9 cellular contexts compared by ENCODE assay signal in the genomic region with DNA sequence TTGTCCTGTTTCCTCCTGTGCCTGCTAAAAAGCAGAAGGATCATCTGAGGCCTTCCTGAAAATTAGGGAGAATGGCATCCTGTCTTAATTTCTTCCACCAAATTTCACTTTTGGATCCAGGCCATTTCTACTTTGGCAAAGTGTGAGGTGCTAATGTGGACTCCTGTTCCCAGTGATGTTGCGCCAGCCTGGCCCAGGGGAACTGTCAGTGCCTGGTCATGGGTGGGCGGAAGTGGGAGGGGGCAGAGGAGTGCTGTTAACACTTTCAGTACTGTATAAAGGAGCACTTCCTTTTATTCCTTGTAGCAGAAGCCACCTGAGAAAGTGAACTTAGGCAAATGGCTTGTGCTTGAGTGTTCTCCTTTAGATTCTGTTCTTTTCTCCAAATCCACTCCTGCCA. TPM values are rescaled to one million over a fixed set of nuclear protein-coding genes. Genes with fewer than 3 reads are reported as not detected.
DNase-seq lines count a peak whose midpoint lies in the region; ATAC-seq and TF ChIP-seq lines count a peak whose summit lies in the region.
"Had no signal": no experiment of that assay in that cellular context is flagged by ENCODE, and none has a peak within 500 bp of the region (broad histone marks: within the 10 kb centered on the region; RNA-seq: fewer than 3 reads in every experiment).

No MANE protein-coding gene starts in this region.

- ATAC-seq in GM18907 (IDR thresholded peaks at IDR 0.05; ENCODE audit: unreplicated experiment) = peak; percentile 69
- ATAC-seq in body of pancreas = peak; percentile 34
- ATAC-seq in omental fat pad (ENCODE audit: low FRiP score) = peak; percentile 75
- ATAC-seq in HG03439 (IDR thresholded peaks at IDR 0.05; ENCODE audit: unreplicated experiment) = no peak

- 5 to 15% methylated on average over 2 of the region's 2 CpGs for WGBS in body of pancreas, 2 donors

- DNase-seq in HL-60 (ENCODE audit: low read depth in 1 of 2, low spot score in 1 of 2) (peak in 1 of 2 experiments; percentile 81), body of pancreas (peak; percentile 54 to 80 (median 72)), omental fat pad (ENCODE audit: low spot score) (no peak), GM13977 (ENCODE audit: low spot score) (no peak), ureter (ENCODE audit: low spot score) (no peak)
- no peak for DNase-seq in CD8-positive, alpha-beta memory T cell
- DNase-seq: stimulated activated CD4-positive, alpha-beta T cell treated with anti-CD3 and anti-CD28 coated beads, Interleukin-4, amount 100 ng/mL, for 1 hour had no signal

- no peaks in the 10 kb centered on the region for H3K27me3 Mint-ChIP-seq in CD8-positive, alpha-beta memory T cell

- H3K9me3 Mint-ChIP-seq in CD8-positive, alpha-beta memory T cell = no peaks in the 10 kb centered on the region

- POLR2A ChIA-PET in CD8-positive, alpha-beta memory T cell (lab: Charles Lee) = no interaction called here

- TF ChIP-seq CTCF in HL-60 (IDR thresholded peaks at IDR 0.05; ENCODE audit: insufficient read depth, low read length) = no peak
- no peak for TF ChIP-seq CTCF in body of pancreas (IDR thresholded peaks at IDR 0.05)
- no peak for TF ChIP-seq CTCF in omental fat pad (IDR thresholded peaks at IDR 0.05)
- TF ChIP-seq CTCF in GM13977 (IDR thresholded peaks at IDR 0.05; ENCODE audit: extremely low read depth, insufficient read depth, missing control alignments) = no peak

- H3K27ac Mint-ChIP-seq in CD8-positive, alpha-beta memory T cell = no peak overlapping the region

- H3K9me3 ChIP-seq in body of pancreas = no peaks in the 10 kb centered on the region
- H3K9me3 ChIP-seq in CD8-positive, alpha-beta memory T cell (ENCODE audit: low read length) = no peaks in the 10 kb centered on the region

- no peaks in the 10 kb centered on the region for H3K27me3 ChIP-seq in HL-60 (ENCODE audit: insufficient read depth, poor library complexity, severe bottlenecking)
- no peaks in the 10 kb centered on the region for H3K27me3 ChIP-seq in body of pancreas
- H3K27me3 ChIP-seq in CD8-positive, alpha-beta memory T cell (ENCODE audit: insufficient read depth, low read length, poor library complexity, severe bottlenecking) = no peaks in the 10 kb centered on the region

- no peak overlapping the region for H3K4me3 Mint-ChIP-seq in CD8-positive, alpha-beta memory T cell

- H3K27ac ChIP-seq in HL-60 (replicated peaks) (peak overlapping the region; percentile 34), body of pancreas (peak overlapping the region; percentile 85 to 97 (median 96))
- no peak overlapping the region for H3K27ac ChIP-seq in CD8-positive, alpha-beta memory T cell (ENCODE audit: low read depth, low read length)

- no peak overlapping the region for H3K4me3 ChIP-seq in HL-60 (replicated peaks; ENCODE audit: insufficient read depth, low read length)
- H3K4me3 ChIP-seq in body of pancreas = no peak overlapping the region
- no peak overlapping the region for H3K4me3 ChIP-seq in CD8-positive, alpha-beta memory T cell (ENCODE audit: low read length)

- H3K36me3 Mint-ChIP-seq in CD8-positive, alpha-beta memory T cell = peaks cover 0 to 2% (median 0%) of the 10 kb centered on the region in 3 donors

- H3K4me1 ChIP-seq in body of pancreas = peaks cover 71% of the 10 kb centered on the region
- H3K4me1 ChIP-seq in CD8-positive, alpha-beta memory T cell (ENCODE audit: insufficient read depth, low read length) = no peaks in the 10 kb centered on the region

- H3K36me3 ChIP-seq in body of pancreas (replicated peaks in 1 of 2; ENCODE audit: insufficient read depth in 1 of 2, low read depth in 2 of 2) = no peaks in the 10 kb centered on the region
- H3K36me3 ChIP-seq in CD8-positive, alpha-beta memory T cell (ENCODE audit: insufficient read depth, low read length) = no peaks in the 10 kb centered on the region

- CTCF ChIA-PET in CD8-positive, alpha-beta memory T cell (lab: Charles Lee) = no interaction called here

- H3K4me1 Mint-ChIP-seq in CD8-positive, alpha-beta memory T cell = no peaks in the 10 kb centered on the region

- intact Hi-C loops in body of pancreas (cut with DNase I) = no loop called here

- in situ Hi-C loops in GM13977 (cut with MboI; ENCODE audit: low pct_unique_long_range_greater_than_20kb, low sequenced_read_pairs, unreplicated experiment) = no loop called here

- TF ChIP-seq POLR2A in body of pancreas (IDR thresholded peaks at IDR 0.05) = no peak

RNA-seq across cellular contexts. Expression of gene ELAPOR1, which starts 19.9 kb away (rescaled TPM):
- total RNA-seq in body of pancreas = 100 to 1,000 TPM in 1 of 2 donors, 10 to 100 TPM in 1; 84.7 to 135 TPM
- 1 to 10 TPM in 1 of 4 donors, under 1 TPM in 2, not detected in 1; 0.48 to 3.3 (median 0.74) TPM for total RNA-seq in omental fat pad
- total RNA-seq in CD8-positive, alpha-beta memory T cell = 10 to 100 TPM; 11.3 to 13.9 TPM
- 15.7 TPM for polyA plus RNA-seq in CD8-positive, alpha-beta memory T cell
- total RNA-seq in ureter = 0.75 TPM

RNA-seq across cellular contexts. Expression of gene TMEM167B, which starts 43.3 kb away (rescaled TPM):
- total RNA-seq in body of pancreas = 10 to 100 TPM in 1 of 2 donors, 1 to 10 TPM in 1; 5.3 to 12.7 TPM
- total RNA-seq in omental fat pad = 10 to 100 TPM; 22.2 to 29.2 (median 24.8) TPM
- total RNA-seq in CD8-positive, alpha-beta memory T cell = 10 to 100 TPM; 30.3 to 36.6 TPM
- polyA plus RNA-seq in CD8-positive, alpha-beta memory T cell = 38.2 TPM
- 55.1 TPM for total RNA-seq in ureter

RNA-seq across cellular contexts. Expression of gene TAF13, which starts 58.0 kb away (rescaled TPM):
- 10 to 100 TPM in 1 of 2 donors, 1 to 10 TPM in 1; 5.9 to 18.4 TPM for total RNA-seq in body of pancreas
- 10 to 100 TPM; 24.3 to 65.3 (median 31.5) TPM for total RNA-seq in omental fat pad
- total RNA-seq in CD8-positive, alpha-beta memory T cell = 10 to 100 TPM; 37.5 to 40.9 TPM
- 2.3 TPM for polyA plus RNA-seq in CD8-positive, alpha-beta memory T cell
- 27.0 TPM for total RNA-seq in ureter

Comparison
In these comparisons a context has a peak if more than half of its experiments do, and no peak if none do; other contexts are left out.
1. DNase-seq: peak in body of pancreas (4 of 4); none in omental fat pad (single experiment), CD8-positive, alpha-beta memory T cell (0 of 5), GM13977 (single experiment) and ureter (single experiment).
2. RNA of gene ELAPOR1, which starts 19.9 kb away (total RNA-seq): 84.7 to 135 TPM in body of pancreas; 11.3 to 13.9 TPM in CD8-positive, alpha-beta memory T cell, 0.75 TPM in ureter (single experiment) and 0.48 to 3.3 TPM in omental fat pad; every median in the first group is over 4 times any median in the second.